15 cellular contexts compared by ENCODE assay signal in the genomic region with DNA sequence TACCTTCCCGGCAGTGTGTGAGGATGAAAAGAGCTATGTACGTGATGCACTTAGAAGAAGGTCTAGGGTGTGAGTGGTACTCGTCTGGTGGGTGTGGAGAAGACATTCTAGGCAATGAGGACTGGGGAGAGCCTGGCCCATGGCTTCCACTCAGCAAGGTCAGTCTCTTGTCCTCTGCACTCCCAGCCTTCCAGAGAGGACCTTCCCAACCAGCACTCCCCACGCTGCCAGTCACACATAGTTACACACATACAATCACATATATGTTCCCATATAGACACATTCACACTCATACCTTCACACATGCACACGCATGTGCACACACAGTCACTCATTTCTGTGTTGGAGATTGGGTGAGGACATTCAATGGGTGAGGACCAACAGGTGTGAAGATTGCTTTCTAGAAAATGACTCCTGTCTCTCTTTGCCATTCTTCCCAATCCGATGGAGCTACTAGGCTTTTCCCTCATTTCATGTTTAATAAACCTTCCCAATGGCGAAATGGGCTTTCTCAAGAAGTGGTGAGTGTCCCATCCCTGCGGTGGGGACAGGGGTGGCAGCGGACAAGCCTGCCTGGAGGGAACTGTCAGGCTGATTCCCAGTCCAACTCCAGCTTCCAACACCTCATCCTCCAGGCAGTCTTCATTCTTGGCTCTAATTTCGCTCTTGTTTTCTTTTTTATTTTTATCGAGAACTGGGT. TPM values are rescaled to one million over a fixed set of nuclear protein-coding genes. Genes with fewer than 3 reads are reported as not detected.
DNase-seq lines count a peak whose midpoint lies in the region; ATAC-seq, FAIRE-seq and TF ChIP-seq lines count a peak whose summit lies in the region.
"Had no signal": no experiment of that assay in that cellular context is flagged by ENCODE, and none has a peak within 500 bp of the region (broad histone marks: within the 10 kb centered on the region; RNA-seq: fewer than 3 reads in every experiment).

No MANE protein-coding gene starts in this region.

- no peaks in the 10 kb centered on the region for H4K20me1 ChIP-seq in BLaER1
- H4K20me1 ChIP-seq in HepG2 (ENCODE audit: insufficient read depth, low read length), result no peaks in the 10 kb centered on the region
- no peaks in the 10 kb centered on the region for H4K20me1 ChIP-seq in smooth muscle cell (ENCODE audit: low read depth)

- H3K27ac ChIP-seq in BLaER1 (peak overlapping the region; percentile 54), HepG2 (ENCODE audit: extremely low read length, insufficient read depth, low read length) (no peak overlapping the region), smooth muscle cell (ENCODE audit: low read depth) (no peak overlapping the region)

- POLR2A ChIA-PET in HepG2 (lab: Yijun Ruan, JAX), result interaction anchor here (0.9 to 2.3 kb wide), 5 partner anchors 18 to 55 kb away, joined by 4 to 32 read pairs (median 4); partner anchors contain the start of gene CDKN1A

- no peak for TF ChIP-seq RAD21 in HepG2 (CRISPR knock-in tag; IDR thresholded peaks at IDR 0.05)

- in situ Hi-C loops in HepG2 (cut with HindIII; ENCODE audit: extremely low pct_ligation_motif_present, low pct_unique_long_range_greater_than_20kb), result loop anchor here (5.0 kb wide), 2 partner anchors 58 to 98 kb away; no protein-coding TSS in a partner anchor

- TF ChIP-seq EP300 in HepG2 (IDR thresholded peaks at IDR 0.05; ENCODE audit: low read depth in 2 of 2, low read length in 2 of 2) (no peak), HepG2 (CRISPR knock-in tag; IDR thresholded peaks at IDR 0.05; ENCODE audit: borderline replicate concordance) (no peak)

- DNase-seq in HepG2 (ENCODE audit: low spot score), result no peak
- no peak for DNase-seq in smooth muscle cell (lab: John Stamatoyannopoulos, UW; ENCODE audit: unreplicated experiment)
- DNase-seq in natural killer cell treated with Interleukin-12 subunit alpha and Interleukin-12 subunit beta and Interleukin-15 and Interleukin-18, amount 100 ng/mL, for 72 hours (ENCODE audit: low spot score), result no peak
- no peak for DNase-seq in NCI-H1048 (lab: John Stamatoyannopoulos, UW)
- no peak for DNase-seq in RKO (ENCODE audit: low spot score)
- no peak for DNase-seq in SW480 (ENCODE audit: low spot score)
- DNase-seq: activated CD4-positive, CD25-positive, alpha-beta regulatory T cell treated with anti-CD3 and anti-CD28 coated beads, Interleukin-2, amount 50 U/mL, for 72 hours; activated CD8-positive, alpha-beta memory T cell treated with anti-CD3 and anti-CD28 coated beads, Interleukin-2, amount 50 U/mL, for 4 hours; activated naive CD4-positive, alpha-beta T cell treated with anti-CD3 and anti-CD28 coated beads, Interleukin-2, amount 10 ng/mL, durations not matched to agents 7 days and 5 days; HCEC 1CT; NCI-H82; T-helper 2 cell had no signal

- H3K36me3 ChIP-seq in BLaER1, result no peaks in the 10 kb centered on the region
- no peaks in the 10 kb centered on the region for H3K36me3 ChIP-seq in HepG2 (replicated peaks in 1 of 2; ENCODE audit: control insufficient read depth in 1 of 2, insufficient read depth in 2 of 2, low read length in 2 of 2)
- H3K36me3 ChIP-seq in smooth muscle cell (ENCODE audit: low read depth), result no peaks in the 10 kb centered on the region

- BruUV-seq in HepG2 (replicated peaks; lab: Mats Ljungman, UMichigan), result no TSS peak

- H3K4me1 ChIP-seq in BLaER1 (peaks cover 88% of the 10 kb centered on the region), HepG2 (ENCODE audit: insufficient read depth, low read length) (peaks cover 38% of the 10 kb centered on the region), smooth muscle cell (ENCODE audit: low read depth) (no peaks in the 10 kb centered on the region)

- peak; percentile 13 for ATAC-seq in HepG2
- no peak for ATAC-seq in natural killer cell treated with Interleukin-12 subunit alpha and Interleukin-12 subunit beta and Interleukin-15 and Interleukin-18, amount 100 ng/mL, for 72 hours

- intact Hi-C loops in HepG2 (cut with micrococcal nuclease; ENCODE audit: unreplicated experiment), result loop anchor here (10.0 kb wide), 1 partner anchor 230 kb away; no protein-coding TSS in a partner anchor

- H2AFZ ChIP-seq in HepG2 (ENCODE audit: low read length), result no peak overlapping the region
- H2AFZ ChIP-seq in smooth muscle cell (ENCODE audit: low read depth), result no peak overlapping the region

- no peaks in the 10 kb centered on the region for H3K27me3 Mint-ChIP-seq in natural killer cell treated with Interleukin-12 subunit alpha and Interleukin-12 subunit beta and Interleukin-15 and Interleukin-18, amount 100 ng/mL, for 72 hours

- H3K4me2 ChIP-seq in BLaER1 (peak overlapping the region; percentile 77), HepG2 (ENCODE audit: low read depth, low read length) (peak overlapping the region; percentile 55; the same call in 1 of the 2 replicates), smooth muscle cell (peak overlapping the region; percentile 25)

- H3K9ac ChIP-seq in BLaER1, result peak overlapping the region; percentile 15; the same call in 1 of the 2 replicates
- no peak overlapping the region for H3K9ac ChIP-seq in HepG2 (ENCODE audit: insufficient read depth, low read depth, low read length)
- no peak overlapping the region for H3K9ac ChIP-seq in smooth muscle cell (ENCODE audit: low read depth)

- H3K27ac Mint-ChIP-seq in natural killer cell treated with Interleukin-12 subunit alpha and Interleukin-12 subunit beta and Interleukin-15 and Interleukin-18, amount 100 ng/mL, for 72 hours, result no peak overlapping the region
- H3K27ac Mint-ChIP-seq: activated naive CD4-positive, alpha-beta T cell treated with anti-CD3 and anti-CD28 coated beads, Interleukin-2, amount 10 ng/mL, durations not matched to agents 7 days and 5 days; progenitor cell of endocrine pancreas had no signal

- H3K27me3 ChIP-seq in BLaER1, result no peaks in the 10 kb centered on the region
- H3K27me3 ChIP-seq in HepG2 (ENCODE audit: control insufficient read depth in 1 of 2, insufficient read depth in 2 of 2, low read length in 2 of 2), result peaks cover 0 to 36% of the 10 kb centered on the region in 2 experiments; a peak in 3 of 5 replicates
- H3K27me3 ChIP-seq in smooth muscle cell (ENCODE audit: low read depth), result no peaks in the 10 kb centered on the region

- CTCF ChIA-PET in HepG2 (lab: Yijun Ruan, JAX; ENCODE audit: low intra/inter-chr PET ratio, low total read pairs), result interaction anchor here (0.9 to 4.2 kb wide), 5 partner anchors 55 to 134 kb away, joined by 4 to 59 read pairs (median 17); partner anchors contain the start of gene CDKN1A

- peaks cover 8% of the 10 kb centered on the region for H3F3A ChIP-seq in smooth muscle cell (ENCODE audit: low read depth)

- H3K4me3 ChIP-seq in BLaER1 (no peak overlapping the region), WI38 (ENCODE audit: low read depth, low read length) (peak overlapping the region; percentile 23; the same call in 1 of the 2 replicates), HepG2 (replicated peaks in 1 of 3; ENCODE audit: insufficient read depth in 1 of 3, low read depth in 2 of 3, low read length in 3 of 3) (no peak overlapping the region; a peak in 1 of 6 replicates), smooth muscle cell (no peak overlapping the region)

- peaks cover 9 to 31% of the 10 kb centered on the region in 2 donors for H3K4me1 Mint-ChIP-seq in natural killer cell treated with Interleukin-12 subunit alpha and Interleukin-12 subunit beta and Interleukin-15 and Interleukin-18, amount 100 ng/mL, for 72 hours (ENCODE audit: low read depth in 2 of 2)

- TF ChIP-seq CTCF in WI38 (IDR thresholded peaks at IDR 0.05; ENCODE audit: low read depth, low read length) (no peak), HepG2 (CRISPR knock-in tag; IDR thresholded peaks at IDR 0.05) (no peak), smooth muscle cell (IDR thresholded peaks at IDR 0.05; ENCODE audit: borderline replicate concordance, insufficient read depth, poor library complexity, severe bottlenecking) (no peak)

- no peaks in the 10 kb centered on the region for H3K9me3 Mint-ChIP-seq in natural killer cell treated with Interleukin-12 subunit alpha and Interleukin-12 subunit beta and Interleukin-15 and Interleukin-18, amount 100 ng/mL, for 72 hours
- H3K9me3 Mint-ChIP-seq: activated naive CD4-positive, alpha-beta T cell treated with anti-CD3 and anti-CD28 coated beads, Interleukin-2, amount 10 ng/mL, durations not matched to agents 7 days and 5 days had no signal

- H3K4me3 Mint-ChIP-seq in natural killer cell treated with Interleukin-12 subunit alpha and Interleukin-12 subunit beta and Interleukin-15 and Interleukin-18, amount 100 ng/mL, for 72 hours, result no peak overlapping the region
- H3K4me3 Mint-ChIP-seq: activated naive CD4-positive, alpha-beta T cell treated with anti-CD3 and anti-CD28 coated beads, Interleukin-2, amount 10 ng/mL, durations not matched to agents 7 days and 5 days had no signal

- TF ChIP-seq POLR2A in HepG2 (IDR thresholded peaks at IDR 0.05; ENCODE audit: insufficient read depth in 1 of 2, low read depth in 2 of 2, low read length in 2 of 2), result no peak

- H3K79me2 ChIP-seq in HepG2 (ENCODE audit: insufficient read depth, low read length) (no peaks in the 10 kb centered on the region), smooth muscle cell (ENCODE audit: low read depth) (no peaks in the 10 kb centered on the region)

- H3K9me3 ChIP-seq in BLaER1, result no peaks in the 10 kb centered on the region
- H3K9me3 ChIP-seq in HepG2 (ENCODE audit: low read length), result no peaks in the 10 kb centered on the region
- H3K9me3 ChIP-seq in smooth muscle cell (replicated peaks; ENCODE audit: low read depth), result no peaks in the 10 kb centered on the region

- 58% methylated on average over 11 of the region's 11 CpGs for WGBS in HepG2 (ENCODE audit: low lambda C conversion rate)
- WGBS in smooth muscle cell (ENCODE audit: low lambda C conversion rate), result 93% methylated on average over 11 of the region's 11 CpGs

- no peaks in the 10 kb centered on the region for H3K36me3 Mint-ChIP-seq in natural killer cell treated with Interleukin-12 subunit alpha and Interleukin-12 subunit beta and Interleukin-15 and Interleukin-18, amount 100 ng/mL, for 72 hours
- H3K36me3 Mint-ChIP-seq: activated naive CD4-positive, alpha-beta T cell treated with anti-CD3 and anti-CD28 coated beads, Interleukin-2, amount 10 ng/mL, durations not matched to agents 7 days and 5 days had no signal

- FAIRE-seq in HepG2 (lab: Jason Lieb, UNC), result peak; percentile 66

RNA-seq across cellular contexts. Expression of gene SRSF3, which starts 30.4 kb away (rescaled TPM):
- total RNA-seq in HepG2 (2016; rRNA removed; fragmentation: Illumina TruSeq; extraction: Trizol) (684 and 1,115 TPM in 2 replicates), smooth muscle cell (158 and 178 TPM in 2 replicates)
- total RNA-seq in HepG2 (2016; cell fraction: cytosol; rRNA removed; fragmentation: Illumina TruSeq; extraction: Trizol; ENCODE audit: low read depth), result 87.6 and 93.5 TPM in 2 replicates
- 702 and 1,085 TPM in 2 replicates for total RNA-seq in HepG2 (2016; cell fraction: insoluble cytoplasmic fraction; rRNA removed; fragmentation: Illumina TruSeq; extraction: Trizol)
- total RNA-seq in HepG2 (2016; cell fraction: membrane; rRNA removed; fragmentation: Illumina TruSeq; extraction: Trizol), result 160 and 205 TPM in 2 replicates
- total RNA-seq in HepG2 (2016; cell fraction: nucleus; rRNA removed; fragmentation: Illumina TruSeq; extraction: Trizol), result 332 and 341 TPM in 2 replicates
- polyA plus RNA-seq in HepG2 (2011; rRNA removed) (149 and 206 TPM in 2 replicates), smooth muscle cell (163 and 179 TPM in 2 replicates)
- 204 and 209 TPM in 2 replicates for polyA plus RNA-seq in HepG2 (2011; cell fraction: cytosol; rRNA removed)
- 336 and 345 TPM in 2 replicates for polyA plus RNA-seq in HepG2 (2011; cell fraction: nucleus; rRNA removed)
- polyA plus RNA-seq in HepG2 (2012), result 161 and 268 TPM in 2 replicates
- 90.1 and 97.9 TPM in 2 replicates for polyA plus RNA-seq in HepG2 (2016; cell fraction: cytosol; fragmentation: Illumina TruSeq; extraction: Trizol; ENCODE audit: low read depth)
- polyA plus RNA-seq in HepG2 (2016; cell fraction: insoluble cytoplasmic fraction; fragmentation: Illumina TruSeq; extraction: Trizol; ENCODE audit: low read depth), result 1,067 and 1,144 TPM in 2 replicates
- polyA plus RNA-seq in HepG2 (2016; cell fraction: membrane; fragmentation: Illumina TruSeq; extraction: Trizol; ENCODE audit: low read depth), result 123 and 146 TPM in 2 replicates
- 510 and 537 TPM in 2 replicates for polyA plus RNA-seq in HepG2 (2016; cell fraction: nucleus; fragmentation: Illumina TruSeq; extraction: Trizol; ENCODE audit: insufficient read depth, low read depth)
- polyA minus RNA-seq in HepG2 (2011; rRNA and poly(A)+ RNA removed; ENCODE audit: low replicate concordance), result 214 and 251 TPM in 2 replicates
- polyA minus RNA-seq in HepG2 (2011; cell fraction: cytosol; rRNA and poly(A)+ RNA removed), result 55.8 and 58.4 TPM in 2 replicates
- 453 and 553 TPM in 2 replicates for polyA minus RNA-seq in HepG2 (2011; cell fraction: nucleus; rRNA and poly(A)+ RNA removed)
- total RNA-seq in natural killer cell treated with Interleukin-12 subunit alpha and Interleukin-12 subunit beta and Interleukin-15 and Interleukin-18, amount 100 ng/mL, for 72 hours, result 100 to 1,000 TPM; 455 to 498 TPM

RNA-seq across cellular contexts. Expression of gene CDKN1A, which starts 53.9 kb away (rescaled TPM):
- 56.0 and 60.7 TPM in 2 replicates for total RNA-seq in HepG2 (2016; rRNA removed; fragmentation: Illumina TruSeq; extraction: Trizol)
- total RNA-seq in HepG2 (2016; cell fraction: cytosol; rRNA removed; fragmentation: Illumina TruSeq; extraction: Trizol; ENCODE audit: low read depth), result 14.1 and 14.6 TPM in 2 replicates
- total RNA-seq in HepG2 (2016; cell fraction: insoluble cytoplasmic fraction; rRNA removed; fragmentation: Illumina TruSeq; extraction: Trizol), result 60.2 and 60.7 TPM in 2 replicates
- 35.8 and 37.2 TPM in 2 replicates for total RNA-seq in HepG2 (2016; cell fraction: membrane; rRNA removed; fragmentation: Illumina TruSeq; extraction: Trizol)
- total RNA-seq in HepG2 (2016; cell fraction: nucleus; rRNA removed; fragmentation: Illumina TruSeq; extraction: Trizol), result 39.4 and 41.1 TPM in 2 replicates
- polyA plus RNA-seq in HepG2 (2011; rRNA removed), result 92.1 and 131 TPM in 2 replicates
- 101 and 109 TPM in 2 replicates for polyA plus RNA-seq in HepG2 (2011; cell fraction: cytosol; rRNA removed)
- polyA plus RNA-seq in HepG2 (2011; cell fraction: nucleus; rRNA removed), result 99.7 and 130 TPM in 2 replicates
- 25.4 and 74.5 TPM in 2 replicates for polyA plus RNA-seq in HepG2 (2012)
- polyA plus RNA-seq in HepG2 (2016; cell fraction: cytosol; fragmentation: Illumina TruSeq; extraction: Trizol; ENCODE audit: low read depth), result 11.7 and 12.8 TPM in 2 replicates
- 67.9 and 74.3 TPM in 2 replicates for polyA plus RNA-seq in HepG2 (2016; cell fraction: insoluble cytoplasmic fraction; fragmentation: Illumina TruSeq; extraction: Trizol; ENCODE audit: low read depth)
- polyA plus RNA-seq in HepG2 (2016; cell fraction: membrane; fragmentation: Illumina TruSeq; extraction: Trizol; ENCODE audit: low read depth), result 27.1 and 27.5 TPM in 2 replicates
- polyA plus RNA-seq in HepG2 (2016; cell fraction: nucleus; fragmentation: Illumina TruSeq; extraction: Trizol; ENCODE audit: insufficient read depth, low read depth), result 70.1 and 78.2 TPM in 2 replicates
- polyA minus RNA-seq in HepG2 (2011; rRNA and poly(A)+ RNA removed; ENCODE audit: low replicate concordance), result 52.9 and 74.7 TPM in 2 replicates
- 33.1 and 37.9 TPM in 2 replicates for polyA minus RNA-seq in HepG2 (2011; cell fraction: cytosol; rRNA and poly(A)+ RNA removed)
- polyA minus RNA-seq in HepG2 (2011; cell fraction: nucleus; rRNA and poly(A)+ RNA removed), result 23.8 and 39.9 TPM in 2 replicates
- 859 and 967 TPM in 2 replicates for total RNA-seq in smooth muscle cell
- 1,623 and 1,633 TPM in 2 replicates for polyA plus RNA-seq in smooth muscle cell
- total RNA-seq in natural killer cell treated with Interleukin-12 subunit alpha and Interleukin-12 subunit beta and Interleukin-15 and Interleukin-18, amount 100 ng/mL, for 72 hours, result 100 to 1,000 TPM; 176 to 617 TPM

Comparison
In these comparisons a context has a peak if more than half of its experiments do, and no peak if none do; other contexts are left out.
1. H3K4me2 ChIP-seq: peak in every context shown above with its lines; median percentile 77 in BLaER1; 55 in HepG2; 25 in smooth muscle cell.